11 cellular contexts compared by ENCODE assay signal in the genomic region with DNA sequence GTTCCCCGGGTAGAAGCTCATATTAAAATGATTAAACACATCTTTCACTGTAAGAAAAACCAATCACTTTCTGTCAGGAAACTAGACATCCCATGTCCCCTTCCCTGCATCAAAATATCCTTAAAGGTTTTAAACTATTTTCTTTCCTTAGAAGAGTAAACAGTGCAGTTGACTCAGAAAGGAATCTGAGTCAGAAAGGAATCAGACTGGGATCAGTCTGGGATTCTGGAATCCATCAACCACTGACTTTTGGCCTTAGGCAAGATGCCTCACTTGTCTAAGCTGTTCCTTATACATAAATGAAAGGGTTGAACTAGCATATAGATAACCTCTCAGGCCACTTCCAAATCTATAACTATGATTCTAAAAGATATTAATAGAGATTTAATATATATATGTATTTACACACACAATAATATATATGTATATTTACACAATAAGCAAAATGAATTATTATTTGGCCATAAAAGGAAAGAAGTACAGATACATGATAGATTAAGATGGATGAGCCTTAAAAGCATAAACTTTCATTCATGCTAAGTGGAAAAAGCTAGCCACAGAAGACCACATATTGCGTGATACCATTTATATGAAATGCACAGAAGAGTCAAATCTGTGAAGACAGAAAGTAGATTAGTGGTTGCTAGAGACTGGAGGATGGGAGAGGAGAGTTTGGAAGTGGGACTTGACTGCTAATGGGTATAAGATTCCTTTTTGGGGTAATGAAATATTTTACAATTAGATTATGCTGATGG.
DNase-seq lines count a peak whose midpoint lies in the region; ATAC-seq and TF ChIP-seq lines count a peak whose summit lies in the region.
"Had no signal": no experiment of that assay in that cellular context is flagged by ENCODE, and none has a peak within 500 bp of the region (broad histone marks: within the 10 kb centered on the region; RNA-seq: fewer than 3 reads in every experiment).

No MANE protein-coding gene starts in this region.

- H3K9me3 ChIP-seq in uterus, result peaks cover 0 to 6% of the 10 kb centered on the region in 2 donors
- peaks cover 0 to 14% (median 6%) of the 10 kb centered on the region in 11 donors for H3K9me3 ChIP-seq in heart right ventricle

- DNase-seq in HCEC 1CT (peak; percentile 76), activated B cell treated with CpG ODN at 0.5 μM for 24 hours (no peak), foreskin melanocyte (peak; percentile 18), iPS-NIHi11 (ENCODE audit: low spot score) (no peak), uterus (no peak), heart right ventricle (no peak)
- no peak for DNase-seq in activated T-cell treated with anti-CD3 and anti-CD28 coated beads, Interleukin-2, amount 50 U/mL, for 1 hour
- DNase-seq: activated naive CD4-positive, alpha-beta T cell treated with anti-CD3 and anti-CD28 coated beads for 36 hours; NCI-H82; stimulated activated CD4-positive, alpha-beta T cell treated with anti-CD3 and anti-CD28 coated beads, Interleukin-15, amount 100 ng/mL, for 24 hours had no signal

- intact Hi-C loops in activated B cell treated with CpG ODN at 0.5 μM for 24 hours (cut with micrococcal nuclease) (loop anchor here (10.0 kb wide), 1 partner anchor 780 kb away; no protein-coding TSS in a partner anchor), uterus (cut with DNase I; ENCODE audit: low total_unique reads) (no loop called here), heart right ventricle (cut with DNase I) (loop anchor here in 6 of 10 donors (5.0 to 10.0 kb wide), 5 partner anchors 120 to 510 kb away; no protein-coding TSS in a partner anchor)

- POLR2A ChIA-PET in activated B cell treated with CpG ODN at 0.5 μM for 24 hours (lab: Charles Lee), result interaction anchor here (0.7 to 1.0 kb wide), 3 partner anchors 30 to 115 kb away, joined by 3 to 9 read pairs (median 4); partner anchors contain the start of gene SLC38A1

- H3K4me1 ChIP-seq in uterus, result peaks cover 0 to 9% of the 10 kb centered on the region in 2 donors
- peaks cover 0 to 12% (median 0%) of the 10 kb centered on the region in 9 donors for H3K4me1 ChIP-seq in heart right ventricle

- no peak overlapping the region for H3K4me3 ChIP-seq in uterus
- H3K4me3 ChIP-seq in heart right ventricle, result no peak overlapping the region

- H3K4me3 Mint-ChIP-seq in activated B cell treated with CpG ODN at 0.5 μM for 24 hours, result no peak overlapping the region
- H3K4me3 Mint-ChIP-seq: activated naive CD4-positive, alpha-beta T cell treated with anti-CD3 and anti-CD28 coated beads for 36 hours had no signal

- CTCF ChIA-PET in activated B cell treated with CpG ODN at 0.5 μM for 24 hours (lab: Charles Lee), result interaction anchor here (0.6 to 2.3 kb wide), 14 partner anchors 23 to 866 kb away, joined by 3 to 22 read pairs (median 4); partner anchors contain the start of gene SLC38A1

- no peaks in the 10 kb centered on the region for H3K27me3 Mint-ChIP-seq in activated B cell treated with CpG ODN at 0.5 μM for 24 hours

- no peak for TF ChIP-seq POLR2A in uterus (IDR thresholded peaks at IDR 0.05)

- 0 out of 2 replicates have a peak overlapping the region, but pooled peaks have one; percentile 3 for H3K27ac ChIP-seq in 22Rv1
- H3K27ac ChIP-seq in uterus, result peak overlapping the region in 1 of 2 donors; percentile 33
- no peak overlapping the region for H3K27ac ChIP-seq in heart right ventricle

- ATAC-seq in activated B cell treated with CpG ODN at 0.5 μM for 24 hours (ENCODE audit: low read depth) (no peak), heart right ventricle (no peak)

- H3K36me3 ChIP-seq in uterus, result no peaks in the 10 kb centered on the region
- H3K36me3 ChIP-seq in heart right ventricle, result no peaks in the 10 kb centered on the region

- H3K27me3 ChIP-seq in uterus, result no peaks in the 10 kb centered on the region
- H3K27me3 ChIP-seq in heart right ventricle, result no peaks in the 10 kb centered on the region

- TF ChIP-seq CTCF in 22Rv1 (IDR thresholded peaks at IDR 0.05), result no peak
- TF ChIP-seq CTCF in activated B cell treated with CpG ODN at 0.5 μM for 24 hours (IDR thresholded peaks at IDR 0.05), result no peak
- no peak for TF ChIP-seq CTCF in uterus (IDR thresholded peaks at IDR 0.05)
- no peak for TF ChIP-seq CTCF in heart right ventricle (IDR thresholded peaks at IDR 0.05)

- H3K9me3 Mint-ChIP-seq in activated B cell treated with CpG ODN at 0.5 μM for 24 hours, result peaks cover 8% of the 10 kb centered on the region

- peaks cover 4% of the 10 kb centered on the region for H3K36me3 Mint-ChIP-seq in activated B cell treated with CpG ODN at 0.5 μM for 24 hours (ENCODE audit: low read depth)

- 57 to 65% methylated on average over 2 of the region's 2 CpGs for WGBS in heart right ventricle, 2 donors

- H3K27ac Mint-ChIP-seq in activated B cell treated with CpG ODN at 0.5 μM for 24 hours, result peak overlapping the region; percentile 46
- H3K27ac Mint-ChIP-seq: activated naive CD4-positive, alpha-beta T cell treated with anti-CD3 and anti-CD28 coated beads for 36 hours had no signal

- peaks cover 42% of the 10 kb centered on the region for H3K4me1 Mint-ChIP-seq in activated B cell treated with CpG ODN at 0.5 μM for 24 hours

Comparison
In these comparisons a context has a peak if more than half of its experiments do, and no peak if none do; other contexts are left out.
1. DNase-seq: peak in HCEC 1CT (single experiment) and foreskin melanocyte (single experiment); none in activated B cell treated with CpG ODN at 0.5 μM for 24 hours (single experiment), iPS-NIHi11 (single experiment), activated T-cell treated with anti-CD3 and anti-CD28 coated beads, Interleukin-2, amount 50 U/mL, for 1 hour (single experiment), uterus (0 of 2) and heart right ventricle (0 of 2).